ENCODE assay signal across 12 cellular contexts in genomic region chr2:189393440-189394111, GRCh38. TPM values are rescaled to one million over a fixed set of nuclear protein-coding genes. Genes with fewer than 3 reads are reported as not detected.
A peak's percentile ranks its signal among the peaks of the same experiment; 100 is the strongest.
DNase-seq lines count a peak whose midpoint lies in the region; ATAC-seq and TF ChIP-seq lines count a peak whose summit lies in the region.
"Had no signal": no experiment of that assay in that cellular context is flagged by ENCODE, and none has a peak within 500 bp of the region (broad histone marks: within the 10 kb centered on the region; RNA-seq: fewer than 3 reads in every experiment).

No MANE protein-coding gene starts in this region.

- TF ChIP-seq CTCF in heart right ventricle (IDR thresholded peaks at IDR 0.05) (no peak), breast epithelium (IDR thresholded peaks at IDR 0.05) (no peak), lower lobe of right lung (IDR thresholded peaks at IDR 0.05) (no peak)

- H3K9me3 ChIP-seq in heart right ventricle, result peaks cover 0 to 18% (median 0%) of the 10 kb centered on the region in 11 donors
- H3K9me3 ChIP-seq in breast epithelium, result peaks cover 0 to 2% of the 10 kb centered on the region in 2 donors
- no peaks in the 10 kb centered on the region for H3K9me3 ChIP-seq in lower lobe of right lung
- H3K9me3 ChIP-seq in aorta (ENCODE audit: control insufficient read depth, low read length), result no peaks in the 10 kb centered on the region

- ATAC-seq in heart right ventricle, result peak in 4 of 8 donors; percentile 26 to 76 (median 60)
- ATAC-seq in lower lobe of right lung, result no peak
- peak; percentile 69 for ATAC-seq in aorta (ENCODE audit: low FRiP score)
- ATAC-seq in HG03442 (IDR thresholded peaks at IDR 0.05; ENCODE audit: unreplicated experiment), result no peak
- ATAC-seq in HG03045 (IDR thresholded peaks at IDR 0.05; ENCODE audit: unreplicated experiment), result no peak
- no peak for ATAC-seq in GM18511 (IDR thresholded peaks at IDR 0.05; ENCODE audit: unreplicated experiment)
- ATAC-seq: stimulated activated effector memory CD8-positive, alpha-beta T cell treated with anti-CD3 and anti-CD28 coated beads, Interleukin-12 subunit alpha, Interleukin-12 subunit beta, amount 100 ng/mL, for 72 hours had no signal

- intact Hi-C loops in heart right ventricle (cut with DNase I) (no loop called here), cardiac septum (cut with DNase I) (no loop called here), breast epithelium (cut with DNase I; ENCODE audit: low total_unique reads) (no loop called here), lower lobe of right lung (cut with DNase I) (no loop called here), aorta (cut with DNase I) (no loop called here)

- H3K4me1 ChIP-seq in heart right ventricle, result no peaks in the 10 kb centered on the region
- H3K4me1 ChIP-seq in breast epithelium, result no peaks in the 10 kb centered on the region
- H3K4me1 ChIP-seq in lower lobe of right lung, result no peaks in the 10 kb centered on the region
- H3K4me1 ChIP-seq in aorta (ENCODE audit: control insufficient read depth in 1 of 2, insufficient read depth in 2 of 2, low read length in 2 of 2), result no peaks in the 10 kb centered on the region
- H3K4me1 ChIP-seq: parathyroid adenoma had no signal

- H3K27me3 ChIP-seq in heart right ventricle, result no peaks in the 10 kb centered on the region
- H3K27me3 ChIP-seq in breast epithelium, result no peaks in the 10 kb centered on the region
- no peaks in the 10 kb centered on the region for H3K27me3 ChIP-seq in lower lobe of right lung (ENCODE audit: low read depth)
- no peaks in the 10 kb centered on the region for H3K27me3 ChIP-seq in aorta (ENCODE audit: control insufficient read depth in 1 of 2, insufficient read depth in 2 of 2, low read length in 1 of 2)

- DNase-seq in heart right ventricle, result no peak
- DNase-seq in cardiac septum (ENCODE audit: low spot score), result no peak
- DNase-seq in breast epithelium (ENCODE audit: low spot score in 2 of 2), result no peak
- DNase-seq in lower lobe of right lung, result no peak
- peak in 1 of 2 donors; percentile 51 for DNase-seq in aorta
- DNase-seq: erythroblast, MV-4-11 had no signal

- no peak for TF ChIP-seq POLR2A in breast epithelium (IDR thresholded peaks at IDR 0.05)

- H3K27ac ChIP-seq in heart right ventricle, result peak overlapping the region in 6 of 10 donors; percentile 1 to 62 (median 29)
- peak overlapping the region; percentile 40 to 67 for H3K27ac ChIP-seq in breast epithelium
- peak overlapping the region; percentile 51 for H3K27ac ChIP-seq in lower lobe of right lung
- no peak overlapping the region for H3K27ac ChIP-seq in aorta (ENCODE audit: low read depth in 1 of 2, low read length in 2 of 2)
- H3K27ac ChIP-seq: parathyroid adenoma had no signal

- H3K36me3 ChIP-seq in heart right ventricle (no peaks in the 10 kb centered on the region), breast epithelium (no peaks in the 10 kb centered on the region), lower lobe of right lung (no peaks in the 10 kb centered on the region), aorta (ENCODE audit: control insufficient read depth in 1 of 2, insufficient read depth in 2 of 2, low read length in 1 of 2) (no peaks in the 10 kb centered on the region)

- H3K4me3 ChIP-seq in heart right ventricle (no peak overlapping the region), breast epithelium (no peak overlapping the region), lower lobe of right lung (no peak overlapping the region), aorta (ENCODE audit: low read length in 2 of 2) (no peak overlapping the region)

- WGBS in heart right ventricle, 2 donors, result 72 to 74% methylated on average over 2 of the region's 2 CpGs
- WGBS in aorta, 2 donors, result 72 to 75% methylated on average over 2 of the region's 2 CpGs

RNA-seq across cellular contexts. Expression of gene WDR75, which starts 47.7 kb away (rescaled TPM):
- total RNA-seq in heart right ventricle (10 to 100 TPM; 15.4 to 19.2 (median 17.3) TPM), cardiac septum (13.8 TPM), breast epithelium (10 to 100 TPM; 40.0 to 52.4 (median 45.2) TPM), lower lobe of right lung (21.1 TPM), aorta (10 to 100 TPM; 26.3 to 28.9 TPM)
- polyA plus RNA-seq in heart right ventricle (10 to 100 TPM; 11.8 to 15.9 TPM), aorta (10 to 100 TPM; 10.6 to 19.7 TPM)

Comparison
In these comparisons a context has a peak if more than half of its experiments do, and no peak if none do; other contexts are left out.
1. H3K27ac ChIP-seq: peak in heart right ventricle (6 of 10), breast epithelium (2 of 2) and lower lobe of right lung (single experiment); none in aorta (0 of 2).